Comparison of ENCODE assay signal across 32 cellular contexts in genomic region chr12:85659754-85660530, GRCh38.
DNase-seq lines count a peak whose midpoint lies in the region; ATAC-seq, FAIRE-seq and TF ChIP-seq lines count a peak whose summit lies in the region.
"Had no signal": no experiment of that assay in that cellular context is flagged by ENCODE, and none has a peak within 500 bp of the region (broad histone marks: within the 10 kb centered on the region; RNA-seq: fewer than 3 reads in every experiment).

No MANE protein-coding gene starts in this region.

- H2BK120ac ChIP-seq in H1 (replicated peaks; ENCODE audit: low read depth, low read length), result no peak overlapping the region

- H3K9ac ChIP-seq in H1 (replicated peaks in 1 of 4; ENCODE audit: extremely low read depth in 1 of 4, low read depth in 3 of 4, low read length in 3 of 4), result no peak overlapping the region
- H3K9ac ChIP-seq: BLaER1; BLaER1 treated with 17β-estradiol and CSF1 and Interleukin-3, amounts not matched to agents 10 nM and 100 nM had no signal

- H4K8ac ChIP-seq in H1 (ENCODE audit: extremely low read depth, insufficient read depth, low read length), result peak overlapping the region; percentile 51; the same call in 1 of the 2 replicates

- POLR2A ChIA-PET in HEK293 (lab: Yijun Ruan, JAX), result no interaction called here
- POLR2A ChIA-PET in H1 (lab: Charles Lee; ENCODE audit: partially characterized antibody), result no interaction called here

- no peaks in the 10 kb centered on the region for H3K79me1 ChIP-seq in H1 (ENCODE audit: low read depth, low read length)

- H3K4me1 ChIP-seq in HEK293 (ENCODE audit: control insufficient read depth, insufficient read depth, low read length) (no peaks in the 10 kb centered on the region), H1 (replicated peaks in 1 of 4; ENCODE audit: control insufficient read depth in 3 of 4, insufficient read depth in 4 of 4, low read length in 3 of 4) (no peaks in the 10 kb centered on the region), spleen (no peaks in the 10 kb centered on the region)
- H3K4me1 ChIP-seq: A549, BE2C, BLaER1, Caco-2 had no signal

- H3K27me3 ChIP-seq in H1 (replicated peaks in 1 of 4; ENCODE audit: control insufficient read depth in 3 of 4, extremely low read depth in 1 of 4, insufficient read depth in 3 of 4, low read length in 3 of 4), result no peaks in the 10 kb centered on the region
- no peaks in the 10 kb centered on the region for H3K27me3 ChIP-seq in spleen (replicated peaks in 1 of 7)
- H3K27me3 ChIP-seq: BE2C; BLaER1; BLaER1 treated with 17β-estradiol and CSF1 and Interleukin-3, amounts not matched to agents 10 nM and 100 nM had no signal

- H3K14ac ChIP-seq in H1 (ENCODE audit: insufficient read length), result no peak overlapping the region

- H4K20me1 ChIP-seq in H1 (replicated peaks in 1 of 2; ENCODE audit: control insufficient read depth in 1 of 2, insufficient read depth in 2 of 2, low read length in 2 of 2), result no peaks in the 10 kb centered on the region
- H4K20me1 ChIP-seq: BLaER1; BLaER1 treated with 17β-estradiol and CSF1 and Interleukin-3, amounts not matched to agents 10 nM and 100 nM had no signal

- no peak overlapping the region for H3K56ac ChIP-seq in H1 (replicated peaks; ENCODE audit: insufficient read length, low read depth, low read length)

- no peak overlapping the region for H2BK20ac ChIP-seq in H1 (ENCODE audit: low read length)

- no peak overlapping the region for H3K4me2 ChIP-seq in H1 (ENCODE audit: insufficient read depth in 1 of 2, low read depth in 2 of 2, low read length in 2 of 2)
- H3K4me2 ChIP-seq: A549; BLaER1; BLaER1 treated with 17β-estradiol and CSF1 and Interleukin-3, amounts not matched to agents 10 nM and 100 nM had no signal

- no peak overlapping the region for H2AK5ac ChIP-seq in H1 (ENCODE audit: low read depth, low read length)

- no peaks in the 10 kb centered on the region for H3K36me3 ChIP-seq in HEK293 (ENCODE audit: control insufficient read depth in 2 of 2, insufficient read depth in 1 of 2, low read length in 2 of 2)
- H3K36me3 ChIP-seq in H1 (ENCODE audit: control insufficient read depth in 2 of 4, insufficient read depth in 4 of 4, low read length in 3 of 4), result no peaks in the 10 kb centered on the region
- no peaks in the 10 kb centered on the region for H3K36me3 ChIP-seq in spleen
- H3K36me3 ChIP-seq: BE2C; BLaER1; BLaER1 treated with 17β-estradiol and CSF1 and Interleukin-3, amounts not matched to agents 10 nM and 100 nM had no signal

- DNase-seq in UCSD-AML1 (lab: John Stamatoyannopoulos, UW; ENCODE audit: unreplicated experiment) (peak; percentile 3), H1 (ENCODE audit: low read depth in 1 of 2, low spot score in 2 of 2) (no peak), HuH-7 (ENCODE audit: low spot score) (no peak), spleen (no peak)
- DNase-seq: 8988T; ACHN; AML-193; BE2C; C1 segment of cervical spinal cord; Caco-2; Calu3; CD4-positive, alpha-beta T cell; CD4-positive, CD25-positive, alpha-beta regulatory T cell; CD8-positive, alpha-beta memory T cell; CD8-positive, alpha-beta T cell; COR-L47; DMS 273 treated with DMSO at 0.1 percent for 48 hours; DMS153; DMS53; DMS79; DMS79 treated with DMSO at 0.1 percent for 48 hours; DND-41; EL had no signal

- FAIRE-seq in H1 (lab: Jason Lieb, UNC), result no peak
- FAIRE-seq: A204.1, A549, D721Med had no signal

- TF ChIP-seq CTCF in HEK293 (tag by site-specific recombination; IDR thresholded peaks at IDR 0.05), result no peak
- TF ChIP-seq CTCF in H1 (IDR thresholded peaks at IDR 0.05; ENCODE audit: control extremely low read depth in 1 of 3, insufficient read depth in 1 of 3, low read depth in 1 of 3, low read length in 3 of 3), result no peak
- TF ChIP-seq CTCF in spleen (IDR thresholded peaks at IDR 0.05 in 8 of 11, conservative IDR thresholded peaks at IDR 0.05 in 3 of 11), result no peak

- H2BK12ac ChIP-seq in H1 (ENCODE audit: low read depth, low read length), result no peak overlapping the region

- TF ChIP-seq RAD21 in H1 (IDR thresholded peaks at IDR 0.05 in 1 of 2, conservative IDR thresholded peaks at IDR 0.05 in 1 of 2; ENCODE audit: low read depth in 2 of 2, low read length in 2 of 2), result no peak

- H3K4me3 ChIP-seq in HEK293 (ENCODE audit: low read depth, low read length) (no peak overlapping the region), H1 (ENCODE audit: extremely low read depth in 1 of 4, insufficient read depth in 2 of 4, low read depth in 3 of 4, low read length in 4 of 4) (no peak overlapping the region), spleen (no peak overlapping the region)
- H3K4me3 ChIP-seq: A549; BLaER1; BLaER1 treated with 17β-estradiol and CSF1 and Interleukin-3, amounts not matched to agents 10 nM and 100 nM had no signal

- TF ChIP-seq EP300 in H1 (IDR thresholded peaks at IDR 0.05; ENCODE audit: borderline replicate concordance in 1 of 2, low read depth in 2 of 2, low read length in 2 of 2), result no peak

- no peak overlapping the region for H2AFZ ChIP-seq in H1 (ENCODE audit: low read length)

- H4K91ac ChIP-seq in H1 (replicated peaks; ENCODE audit: insufficient read length, low read length), result no peak overlapping the region

- WGBS in H1 (ENCODE audit: extremely low coverage in 1 of 2, insufficient coverage in 1 of 2, insufficient read length in 1 of 2, insufficient replicate concordance in 2 of 2, low coverage in 1 of 2, low lambda C conversion rate in 2 of 2, missing lambda C conversion rate in 1 of 2), 2 experiments, result 88% methylated on average over 7 of the region's 7 CpGs; no CpG with 5 or more reads in 1 of the 2 experiments
- 65 to 88% (median 72%) methylated on average over 7 of the region's 7 CpGs for WGBS in spleen, 5 donors

- no peak overlapping the region for H3K23ac ChIP-seq in H1 (ENCODE audit: insufficient read length)

- H3K9me3 ChIP-seq in HEK293 (ENCODE audit: control insufficient read depth, insufficient read depth, low read depth, low read length), result no peaks in the 10 kb centered on the region
- H3K9me3 ChIP-seq in H1 (ENCODE audit: insufficient read depth in 2 of 2, low read depth in 1 of 2, low read length in 1 of 2), result peaks cover 2 to 6% of the 10 kb centered on the region in 2 experiments; a peak in 3 of 4 replicates
- H3K9me3 ChIP-seq in spleen, result peaks cover 0 to 34% (median 19%) of the 10 kb centered on the region in 8 donors
- H3K9me3 ChIP-seq: BE2C, Caco-2 had no signal

- H3K23me2 ChIP-seq in H1 (ENCODE audit: low read depth, low read length), result peaks cover 3% of the 10 kb centered on the region; the same call in 1 of the 2 replicates

- H3K27ac ChIP-seq in HEK293 (ENCODE audit: extremely low read depth, low read depth, low read length) (no peak overlapping the region), H1 (ENCODE audit: low read depth, low read length) (no peak overlapping the region), spleen (no peak overlapping the region)
- H3K27ac ChIP-seq: 22Rv1; A549; BLaER1; BLaER1 treated with 17β-estradiol and CSF1 and Interleukin-3, amounts not matched to agents 10 nM and 100 nM; C4-2B had no signal

- H3K4ac ChIP-seq in H1 (replicated peaks; ENCODE audit: insufficient read length, low read depth, low read length), result no peak overlapping the region

- TF ChIP-seq POLR2A in H1 (IDR thresholded peaks at IDR 0.05; ENCODE audit: control extremely low read depth in 1 of 2, low read depth in 2 of 2, low read length in 2 of 2), result no peak
- TF ChIP-seq POLR2A in spleen (IDR thresholded peaks at IDR 0.05), result no peak

- H2BK5ac ChIP-seq in H1 (ENCODE audit: low read depth, low read length), result no peak overlapping the region

- CTCF ChIA-PET in HEK293 (lab: Yijun Ruan, JAX), result interaction anchor here (0.6 kb wide), 1 partner anchor 234 kb away, joined by 3 read pairs; no protein-coding TSS in a partner anchor
- CTCF ChIA-PET in H1 (lab: Charles Lee; ENCODE audit: partially characterized antibody), result interaction anchor here (1.4 kb wide), 1 partner anchor 15 kb away, joined by 3 read pairs; no protein-coding TSS in a partner anchor

- H4K5ac ChIP-seq in H1 (ENCODE audit: insufficient read length, low read depth, low read length), result no peak overlapping the region

- H3K18ac ChIP-seq in H1 (ENCODE audit: extremely low read depth, low read length), result no peak overlapping the region

- intact Hi-C loops in spleen (cut with DNase I; ENCODE audit: low total_unique reads), result no loop called here

- H2BK15ac ChIP-seq in H1 (ENCODE audit: low read length), result no peak overlapping the region

- no peak for ATAC-seq in HG02840 (IDR thresholded peaks at IDR 0.05; ENCODE audit: low FRiP score, unreplicated experiment)
- ATAC-seq: A549; CD8-positive, alpha-beta T cell had no signal

- no peaks in the 10 kb centered on the region for H3K79me2 ChIP-seq in H1 (ENCODE audit: control insufficient read depth in 1 of 2, insufficient read depth in 2 of 2, low read length in 2 of 2)

TF ChIP-seq in HEK293, 187 proteins besides CTCF, POLR2A, EP300 and RAD21:
- peak; percentile 67 for TF ChIP-seq ZNF585B (tag by site-specific recombination; IDR thresholded peaks at IDR 0.05)
- TF ChIP-seq ZNF76 (tag by site-specific recombination; IDR thresholded peaks at IDR 0.05; ENCODE audit: borderline replicate concordance, low read depth), result no peak

TF ChIP-seq in H1, 55 proteins besides CTCF, POLR2A, EP300 and RAD21:
- TF ChIP-seq SP2 (IDR thresholded peaks at IDR 0.05; ENCODE audit: low read length), result no peak
- no peak for TF ChIP-seq CTBP2 (IDR thresholded peaks at IDR 0.05; ENCODE audit: borderline replicate concordance, insufficient read depth, insufficient read length, low read length)
- TF ChIP-seq CBX5 (IDR thresholded peaks at IDR 0.05; ENCODE audit: low read depth, low read length), result no peak
- TF ChIP-seq, protein P1, sequence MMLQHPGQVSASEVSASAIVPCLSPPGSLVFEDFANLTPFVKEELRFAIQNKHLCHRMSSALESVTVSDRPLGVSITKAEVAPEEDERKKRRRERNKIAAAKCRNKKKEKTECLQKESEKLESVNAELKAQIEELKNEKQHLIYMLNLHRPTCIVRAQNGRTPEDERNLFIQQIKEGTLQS (IDR thresholded peaks at IDR 0.05; ENCODE audit: insufficient read depth, low read depth, low read length), result no peak
- TF ChIP-seq BACH1 (IDR thresholded peaks at IDR 0.05; ENCODE audit: low read length), result no peak
- no peak for TF ChIP-seq JUN (IDR thresholded peaks at IDR 0.05; ENCODE audit: low read depth, low read length)
- TF ChIP-seq SUZ12 (IDR thresholded peaks at IDR 0.05; ENCODE audit: low read length), result no peak
